Comparison of ENCODE assay signal across 1 cellular context in genomic region chr2:63875758-63876710, GRCh38.
TF ChIP-seq lines count a peak whose summit lies in the region.

No MANE protein-coding gene starts in this region.

TF ChIP-seq in HepG2, 621 proteins besides CTCF, POLR2A, EP300 and RAD21 (continued from another document):
- TF ChIP-seq HMGXB3 (CRISPR knock-in tag; IDR thresholded peaks at IDR 0.05; ENCODE audit: borderline replicate concordance) (no peak), SKI (IDR thresholded peaks at IDR 0.05; ENCODE audit: partially characterized antibody) (no peak), SMC3 (IDR thresholded peaks at IDR 0.05; ENCODE audit: low read length) (no peak), E2F5 (CRISPR knock-in tag; conservative IDR thresholded peaks at IDR 0.05) (no peak), PTBP1 (IDR thresholded peaks at IDR 0.05; ENCODE audit: low read depth, low read length, poor library complexity, severe bottlenecking) (no peak), RBM39 (IDR thresholded peaks at IDR 0.05; ENCODE audit: low read depth, low read length, poor library complexity, severe bottlenecking) (no peak), SMARCC2 (IDR thresholded peaks at IDR 0.05) (no peak)
